ENCODE assay signal across 24 cellular contexts in the genomic region with DNA sequence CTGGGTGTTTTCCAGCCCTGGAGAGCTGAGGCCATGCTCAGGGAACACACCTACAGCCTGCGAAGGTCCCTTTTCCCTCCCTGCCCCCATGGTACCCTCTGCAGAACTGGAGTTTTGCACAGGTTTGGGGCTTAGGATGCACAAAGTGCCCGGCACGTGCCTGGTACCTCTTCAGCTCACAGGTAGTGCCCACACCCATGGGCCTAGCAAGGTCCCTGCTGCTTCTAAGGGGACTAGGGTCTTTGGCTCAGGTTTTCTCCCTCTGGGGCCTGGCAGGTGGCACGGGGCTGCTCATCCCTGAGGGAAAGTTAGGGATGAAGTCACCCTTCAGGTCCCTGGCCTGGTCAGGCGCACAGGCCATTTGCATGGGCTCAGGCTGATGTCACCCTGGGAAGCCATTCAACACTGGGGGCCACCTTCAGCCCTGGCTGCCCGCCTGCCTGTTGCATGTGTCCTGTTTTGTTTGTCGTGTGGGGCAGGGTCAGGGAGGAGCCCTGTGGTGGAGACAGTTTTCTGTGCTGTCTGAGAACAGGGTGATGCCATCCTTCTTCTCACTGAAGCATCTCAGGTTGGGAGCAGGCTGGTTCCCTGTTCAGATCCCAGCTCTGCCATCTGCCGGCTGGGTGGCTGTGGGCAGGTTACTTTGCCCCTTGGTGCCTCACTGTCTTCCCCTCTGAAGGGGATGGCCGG.
DNase-seq lines count a peak whose midpoint lies in the region; ATAC-seq and TF ChIP-seq lines count a peak whose summit lies in the region.
"Had no signal": no experiment of that assay in that cellular context is flagged by ENCODE, and none has a peak within 500 bp of the region (broad histone marks: within the 10 kb centered on the region; RNA-seq: fewer than 3 reads in every experiment).

No MANE protein-coding gene starts in this region.

- DNase-seq in NCI-H146 (lab: John Stamatoyannopoulos, UW) (peak; percentile 48), NCI-H146 treated with DMSO at 0.1 percent for 48 hours (lab: John Stamatoyannopoulos, UW; ENCODE audit: unreplicated experiment) (no peak), RPMI8226 (peak; percentile 18), esophagus muscularis mucosa (ENCODE audit: extremely low spot score) (no peak), stomach (no peak), cerebellar nuclear complex (lab: John Stamatoyannopoulos, UW) (no peak)
- no peak for DNase-seq in activated naive CD4-positive, alpha-beta T cell (lab: John Stamatoyannopoulos, UW)
- DNase-seq: CD4-positive, CD25-positive, alpha-beta regulatory T cell; effector memory CD8-positive, alpha-beta T cell; EL; naive thymus-derived CD8-positive, alpha-beta T cell; NCI-H1436 treated with DMSO at 0.1 percent for 48 hours; NCI-H345; SIG-M5; small intestine; stimulated activated CD4-positive, alpha-beta T cell treated with anti-CD3 and anti-CD28 coated beads, Interleukin-4, amount 100 ng/mL, for 4 hours; stimulated activated CD8-positive, alpha-beta memory T cell treated with anti-CD3 and anti-CD28 coated beads, Interleukin-4, amount 100 ng/mL, for 48 hours; T-helper 17 cell; testis had no signal

- H3K27ac ChIP-seq in esophagus muscularis mucosa (replicated peaks in 1 of 4) = peak overlapping the region in 3 of 4 donors; percentile 22 to 27 (median 27)
- H3K27ac ChIP-seq in stomach = peak overlapping the region in 4 of 5 donors; percentile 21 to 89 (median 76)
- H3K27ac ChIP-seq: A549, parathyroid adenoma, testis had no signal

- H3K36me3 ChIP-seq in esophagus muscularis mucosa (no peaks in the 10 kb centered on the region), stomach (no peaks in the 10 kb centered on the region)

- peaks cover 52 to 99% (median 94%) of the 10 kb centered on the region in 4 donors for H3K4me1 ChIP-seq in esophagus muscularis mucosa
- H3K4me1 ChIP-seq in stomach = peaks cover 37 to 95% (median 72%) of the 10 kb centered on the region in 4 donors
- H3K4me1 ChIP-seq: A549, parathyroid adenoma, testis had no signal

- TF ChIP-seq CTCF in esophagus muscularis mucosa (IDR thresholded peaks at IDR 0.05) = no peak
- no peak for TF ChIP-seq CTCF in stomach (IDR thresholded peaks at IDR 0.05)

- WGBS in esophagus muscularis mucosa = 80% methylated on average over 5 of the region's 9 CpGs
- WGBS in stomach, 5 donors = 66 to 75% (median 70%) methylated on average over 6 to 9 of the region's 9 CpGs

- H3K27me3 ChIP-seq in esophagus muscularis mucosa = no peaks in the 10 kb centered on the region
- no peaks in the 10 kb centered on the region for H3K27me3 ChIP-seq in stomach
- H3K27me3 ChIP-seq: testis had no signal

- no peaks in the 10 kb centered on the region for H3K9me3 ChIP-seq in esophagus muscularis mucosa
- no peaks in the 10 kb centered on the region for H3K9me3 ChIP-seq in stomach
- H3K9me3 ChIP-seq: A549, testis had no signal

- intact Hi-C loops in esophagus muscularis mucosa (cut with DNase I) (no loop called here), stomach (cut with DNase I; ENCODE audit: low total_unique reads) (no loop called here)

- no peak overlapping the region for H3K4me3 ChIP-seq in esophagus muscularis mucosa
- H3K4me3 ChIP-seq in stomach = no peak overlapping the region
- H3K4me3 ChIP-seq: A549, lung, testis had no signal

- TF ChIP-seq POLR2A in esophagus muscularis mucosa (IDR thresholded peaks at IDR 0.05; ENCODE audit: low read depth) (no peak), stomach (IDR thresholded peaks at IDR 0.05) (no peak)

- no peak for ATAC-seq in HG03095 (IDR thresholded peaks at IDR 0.05; ENCODE audit: unreplicated experiment)
- ATAC-seq: effector memory CD8-positive, alpha-beta T cell; naive thymus-derived CD8-positive, alpha-beta T cell; T-helper 17 cell; WTC11 had no signal

- TF ChIP-seq EP300 in esophagus muscularis mucosa (IDR thresholded peaks at IDR 0.05) (no peak), stomach (IDR thresholded peaks at IDR 0.05) (no peak)

Comparison
In these comparisons a context has a peak if more than half of its experiments do, and no peak if none do; other contexts are left out.
1. DNase-seq: peak in NCI-H146 (single experiment) and RPMI8226 (single experiment); none in NCI-H146 treated with DMSO at 0.1 percent for 48 hours (single experiment), esophagus muscularis mucosa (single experiment), stomach (single experiment), cerebellar nuclear complex (0 of 2) and activated naive CD4-positive, alpha-beta T cell (0 of 4).